In genomic region chr17:42184717-42185496, GRCh38 we compare ENCODE assay signal across 8 cellular contexts. TPM values are rescaled to one million over a fixed set of nuclear protein-coding genes. Genes with fewer than 3 reads are reported as not detected.
DNase-seq lines count a peak whose midpoint lies in the region; ATAC-seq and TF ChIP-seq lines count a peak whose summit lies in the region.

Gene HCRT, minus strand, starts transcription at chr17:42185452. Its CDS starts 87 bp downstream, at chr17:42185365.

- no peak for TF ChIP-seq POLR2A in stomach (IDR thresholded peaks at IDR 0.05)

- peaks cover 21 to 40% (median 35%) of the 10 kb centered on the region in 4 donors for H3K4me1 ChIP-seq in stomach

- H3K27ac Mint-ChIP-seq in T-helper 1 cell treated with Interleukin-12 subunit alpha and Interleukin-12 subunit beta and Interleukin-4 antibody, amounts not matched to agents 30 μg/mL and 1 μg/mL, for 36 hours, result peak within 1 kb of the TSS; percentile 52
- H3K27ac Mint-ChIP-seq in immature natural killer cell, result peak within 1 kb of the TSS in 4 of 6 donors; percentile 71 to 81 (median 74)

- WGBS in stomach, 5 donors, result 65 to 77% (median 75%) methylated on average over 5 to 6 of the region's 6 CpGs

- H3K27me3 Mint-ChIP-seq in T-helper 1 cell treated with Interleukin-12 subunit alpha and Interleukin-12 subunit beta and Interleukin-4 antibody, amounts not matched to agents 30 μg/mL and 1 μg/mL, for 36 hours (ENCODE audit: low read depth), result peaks cover 9% of the 10 kb centered on the region
- peaks cover 0 to 8% (median 3%) of the 10 kb centered on the region in 3 donors for H3K27me3 Mint-ChIP-seq in immature natural killer cell (ENCODE audit: low read depth in 3 of 3)

- H3K4me1 Mint-ChIP-seq in T-helper 1 cell treated with Interleukin-12 subunit alpha and Interleukin-12 subunit beta and Interleukin-4 antibody, amounts not matched to agents 30 μg/mL and 1 μg/mL, for 36 hours (ENCODE audit: low read depth), result peaks cover 31% of the 10 kb centered on the region
- peaks cover 34 to 38% of the 10 kb centered on the region in 2 donors for H3K4me1 Mint-ChIP-seq in immature natural killer cell

- H3K27me3 ChIP-seq in stomach (peaks cover 12 to 29% (median 21%) of the 10 kb centered on the region in 3 donors), MG63 (peaks cover 12% of the 10 kb centered on the region)

- peaks cover 5% of the 10 kb centered on the region for H3K36me3 Mint-ChIP-seq in T-helper 1 cell treated with Interleukin-12 subunit alpha and Interleukin-12 subunit beta and Interleukin-4 antibody, amounts not matched to agents 30 μg/mL and 1 μg/mL, for 36 hours (ENCODE audit: low read depth)
- H3K36me3 Mint-ChIP-seq in immature natural killer cell, result no peaks in the 10 kb centered on the region

- no peak for TF ChIP-seq CTCF in stomach (IDR thresholded peaks at IDR 0.05)

- DNase-seq in T-helper 1 cell, result no peak
- no peak for DNase-seq in SK-N-MC (ENCODE audit: low read depth, low spot score)
- no peak for DNase-seq in immature natural killer cell
- no peak for DNase-seq in stomach
- DNase-seq in MG63, result no peak

- H3K4me3 ChIP-seq in SK-N-MC (peak within 1 kb of the TSS; percentile 56; the same call in 1 of the 2 replicates), stomach (peak within 1 kb of the TSS; percentile 49 to 63 (median 54)), MG63 (no peak within 1 kb of the TSS)

- no peak within 1 kb of the TSS for H3K9ac ChIP-seq in SK-N-MC (ENCODE audit: insufficient read length)

- TF ChIP-seq EP300 in stomach (IDR thresholded peaks at IDR 0.05), result no peak

- H3K36me3 ChIP-seq in SK-N-MC (ENCODE audit: insufficient read depth, low read length) (no peaks in the 10 kb centered on the region), stomach (peaks cover 0 to 8% (median 4%) of the 10 kb centered on the region in 4 donors), MG63 (no peaks in the 10 kb centered on the region)

- H3K9me3 ChIP-seq in SK-N-MC (ENCODE audit: low read depth, low read length) (no peaks in the 10 kb centered on the region), stomach (no peaks in the 10 kb centered on the region), MG63 (no peaks in the 10 kb centered on the region)

- H3K4me3 Mint-ChIP-seq in T-helper 1 cell treated with Interleukin-12 subunit alpha and Interleukin-12 subunit beta and Interleukin-4 antibody, amounts not matched to agents 30 μg/mL and 1 μg/mL, for 36 hours, result peak within 1 kb of the TSS; percentile 73
- H3K4me3 Mint-ChIP-seq in immature natural killer cell, result peak within 1 kb of the TSS; percentile 80 to 95 (median 92)

- H3K9me3 Mint-ChIP-seq in T-helper 1 cell treated with Interleukin-12 subunit alpha and Interleukin-12 subunit beta and Interleukin-4 antibody, amounts not matched to agents 30 μg/mL and 1 μg/mL, for 36 hours, result no peaks in the 10 kb centered on the region
- H3K9me3 Mint-ChIP-seq in immature natural killer cell, result no peaks in the 10 kb centered on the region

- H3K27ac ChIP-seq in SK-N-MC (no peak within 1 kb of the TSS), stomach (peak within 1 kb of the TSS; percentile 36 to 84 (median 80))

- intact Hi-C loops in stomach (cut with DNase I; ENCODE audit: low total_unique reads), result no loop called here

- no peak for ATAC-seq in activated CD4-positive, CD25-positive, alpha-beta regulatory T cell treated with anti-CD3 and anti-CD28 coated beads, Interleukin-2, amount 50 U/mL, for 24 hours
- ATAC-seq in GM18858 (IDR thresholded peaks at IDR 0.05; ENCODE audit: unreplicated experiment), result no peak

RNA-seq across cellular contexts. Expression of gene HCRT, which starts in this region (rescaled TPM):
- not detected for polyA plus RNA-seq in immature natural killer cell
- not detected for total RNA-seq in stomach
- polyA plus RNA-seq in stomach, result not detected
- not detected in 2 replicates for total RNA-seq in MG63 (2014; rRNA removed; shearing (Covaris generic); ENCODE audit: low replicate concordance)
